ENCODE assay signal across 24 cellular contexts in genomic region chr7:112926018-112926417, GRCh38.
DNase-seq lines count a peak whose midpoint lies in the region; ATAC-seq and TF ChIP-seq lines count a peak whose summit lies in the region.
"Had no signal": no experiment of that assay in that cellular context is flagged by ENCODE, and none has a peak within 500 bp of the region (broad histone marks: within the 10 kb centered on the region; RNA-seq: fewer than 3 reads in every experiment).

No MANE protein-coding gene starts in this region.

- H3K9ac ChIP-seq in Karpas-422 (ENCODE audit: low read length), result no peak overlapping the region
- H3K9ac ChIP-seq: BLaER1 had no signal

- no peak overlapping the region for H3K4me2 ChIP-seq in Karpas-422 (ENCODE audit: low read depth, low read length, poor library complexity, severe bottlenecking)
- H3K4me2 ChIP-seq: BLaER1 had no signal

- H3K9me3 ChIP-seq in heart left ventricle (no peaks in the 10 kb centered on the region), right cardiac atrium (ENCODE audit: control insufficient read depth, low read length) (no peaks in the 10 kb centered on the region), Karpas-422 (ENCODE audit: low read length) (no peaks in the 10 kb centered on the region)
- H3K9me3 ChIP-seq: BE2C had no signal

- H3K27ac Mint-ChIP-seq in central memory CD8-positive, alpha-beta T cell (ENCODE audit: low read depth), result peak overlapping the region; percentile 51
- no peak overlapping the region for H3K27ac Mint-ChIP-seq in WTC11
- H3K27ac Mint-ChIP-seq: CD14-positive monocyte; CD4-positive, alpha-beta memory T cell; CD4-positive, CD25-positive, alpha-beta regulatory T cell had no signal

- TF ChIP-seq POLR2A in heart left ventricle (IDR thresholded peaks at IDR 0.05), result no peak

- 0 out of 2 replicates have a peak, but pooled peaks cover 3% of the 10 kb centered on the region for H3K9me2 ChIP-seq in Karpas-422 (replicated peaks; ENCODE audit: insufficient read depth, low read length)

- H3K36me3 ChIP-seq in heart left ventricle, result no peaks in the 10 kb centered on the region
- H3K36me3 ChIP-seq in Karpas-422 (ENCODE audit: insufficient read depth, low read length), result peaks cover 5% of the 10 kb centered on the region; the same call in 1 of the 2 replicates
- H3K36me3 ChIP-seq: BE2C had no signal

- H4K20me1 ChIP-seq in Karpas-422 (ENCODE audit: insufficient read depth, low read depth, low read length), result no peaks in the 10 kb centered on the region

- H3K4me1 ChIP-seq in heart left ventricle, result peaks cover 0 to 25% (median 2%) of the 10 kb centered on the region in 12 donors
- H3K4me1 ChIP-seq in right cardiac atrium (ENCODE audit: control insufficient read depth, insufficient read depth, low read length), result no peaks in the 10 kb centered on the region
- peaks cover 16% of the 10 kb centered on the region for H3K4me1 ChIP-seq in Karpas-422 (ENCODE audit: low read length)
- H3K4me1 ChIP-seq: BE2C, BLaER1 had no signal

- TF ChIP-seq CTCF in heart left ventricle (IDR thresholded peaks at IDR 0.05) (no peak), WTC11 (IDR thresholded peaks at IDR 0.05) (no peak)

- no peak overlapping the region for H2AFZ ChIP-seq in Karpas-422 (ENCODE audit: low read length)

- POLR2A ChIA-PET in WTC11 (lab: Charles Lee), result no interaction called here

- DNase-seq in heart left ventricle (no peak), right cardiac atrium (no peak), Karpas-422 (peak; percentile 31), NCI-H187 (lab: John Stamatoyannopoulos, UW) (no peak), WTC11 (ENCODE audit: low spot score) (no peak)
- DNase-seq in central memory CD8-positive, alpha-beta T cell (ENCODE audit: low spot score in 2 of 2), result no peak
- DNase-seq: 8988T; ACHN; BE2C; C1 segment of cervical spinal cord; CD4-positive, alpha-beta memory T cell; CD4-positive, CD25-positive, alpha-beta regulatory T cell; CD8-positive, alpha-beta memory T cell; COR-L47; DMS 273 treated with DMSO at 0.1 percent for 48 hours; DMS153; DMS53; DMS79; DND-41; EL; GDM1 had no signal

- no peaks in the 10 kb centered on the region for H3K27me3 Mint-ChIP-seq in central memory CD8-positive, alpha-beta T cell
- no peaks in the 10 kb centered on the region for H3K27me3 Mint-ChIP-seq in WTC11 (ENCODE audit: low read depth)
- H3K27me3 Mint-ChIP-seq: CD4-positive, alpha-beta memory T cell; CD4-positive, CD25-positive, alpha-beta regulatory T cell; CD8-positive, alpha-beta memory T cell had no signal

- H3K4me1 Mint-ChIP-seq in central memory CD8-positive, alpha-beta T cell, result peaks cover 22% of the 10 kb centered on the region
- H3K4me1 Mint-ChIP-seq in WTC11, result peaks cover 10% of the 10 kb centered on the region

- H3K4me3 ChIP-seq in heart left ventricle (no peak overlapping the region), right cardiac atrium (ENCODE audit: low read length) (no peak overlapping the region), Karpas-422 (ENCODE audit: low read length) (no peak overlapping the region)
- H3K4me3 ChIP-seq: BLaER1, GM12878 had no signal

- intact Hi-C loops in heart left ventricle (cut with DNase I) (no loop called here), right cardiac atrium (cut with DNase I) (no loop called here)

- H3K79me2 ChIP-seq in Karpas-422 (ENCODE audit: low read length), result peaks cover 68% of the 10 kb centered on the region

- H3K27me3 ChIP-seq in heart left ventricle (no peaks in the 10 kb centered on the region), right cardiac atrium (ENCODE audit: control insufficient read depth, insufficient read depth) (no peaks in the 10 kb centered on the region), Karpas-422 (ENCODE audit: low read length) (no peaks in the 10 kb centered on the region)
- H3K27me3 ChIP-seq: BE2C, BLaER1 had no signal

- no peaks in the 10 kb centered on the region for H3K9me3 Mint-ChIP-seq in central memory CD8-positive, alpha-beta T cell
- H3K9me3 Mint-ChIP-seq in WTC11, result no peaks in the 10 kb centered on the region
- H3K9me3 Mint-ChIP-seq: CD8-positive, alpha-beta memory T cell had no signal

- CTCF ChIA-PET in WTC11 (lab: Charles Lee), result no interaction called here

- ATAC-seq in heart left ventricle (peak in 3 of 4 donors; percentile 24 to 72 (median 44)), right cardiac atrium (no peak), WTC11 (no peak)
- ATAC-seq in central memory CD8-positive, alpha-beta T cell (replicated peaks; ENCODE audit: extremely low read depth, poor library complexity, severe bottlenecking), result no peak
- ATAC-seq: GM12878 had no signal

- H3K27ac ChIP-seq in heart left ventricle (peak overlapping the region in 1 of 12 donors; percentile 40), right cardiac atrium (ENCODE audit: low read length) (no peak overlapping the region), Karpas-422 (ENCODE audit: low read length) (no peak overlapping the region)
- H3K27ac ChIP-seq: BLaER1 had no signal

- H3K4me3 Mint-ChIP-seq in central memory CD8-positive, alpha-beta T cell, result no peak overlapping the region
- no peak overlapping the region for H3K4me3 Mint-ChIP-seq in WTC11
- H3K4me3 Mint-ChIP-seq: CD14-positive monocyte; CD4-positive, alpha-beta memory T cell; CD4-positive, CD25-positive, alpha-beta regulatory T cell; CD8-positive, alpha-beta memory T cell had no signal

- no peaks in the 10 kb centered on the region for H3K36me3 Mint-ChIP-seq in central memory CD8-positive, alpha-beta T cell (ENCODE audit: insufficient read depth)
- H3K36me3 Mint-ChIP-seq in WTC11, result peaks cover 8% of the 10 kb centered on the region

TF ChIP-seq in WTC11, 78 proteins besides CTCF, POLR2A, EP300 and RAD21 (continues in another document):
- TF ChIP-seq AR (CRISPR knock-in tag; IDR thresholded peaks at IDR 0.05) (no peak), ZNF532 (CRISPR knock-in tag; IDR thresholded peaks at IDR 0.05; ENCODE audit: borderline replicate concordance) (no peak), SMAD3 (CRISPR knock-in tag; IDR thresholded peaks at IDR 0.05; ENCODE audit: borderline replicate concordance) (no peak), ELF4 (CRISPR knock-in tag; IDR thresholded peaks at IDR 0.05; ENCODE audit: low read depth) (no peak), NFE2L1 (CRISPR knock-in tag; IDR thresholded peaks at IDR 0.05) (no peak), CDX4 (CRISPR knock-in tag; IDR thresholded peaks at IDR 0.05; ENCODE audit: borderline replicate concordance) (no peak)

Comparison
In these comparisons a context has a peak if more than half of its experiments do, and no peak if none do; other contexts are left out.
1. ATAC-seq: peak in heart left ventricle (3 of 4); none in right cardiac atrium (0 of 2), central memory CD8-positive, alpha-beta T cell (single experiment) and WTC11 (single experiment).